16 cellular contexts compared by ENCODE assay signal in the genomic region with DNA sequence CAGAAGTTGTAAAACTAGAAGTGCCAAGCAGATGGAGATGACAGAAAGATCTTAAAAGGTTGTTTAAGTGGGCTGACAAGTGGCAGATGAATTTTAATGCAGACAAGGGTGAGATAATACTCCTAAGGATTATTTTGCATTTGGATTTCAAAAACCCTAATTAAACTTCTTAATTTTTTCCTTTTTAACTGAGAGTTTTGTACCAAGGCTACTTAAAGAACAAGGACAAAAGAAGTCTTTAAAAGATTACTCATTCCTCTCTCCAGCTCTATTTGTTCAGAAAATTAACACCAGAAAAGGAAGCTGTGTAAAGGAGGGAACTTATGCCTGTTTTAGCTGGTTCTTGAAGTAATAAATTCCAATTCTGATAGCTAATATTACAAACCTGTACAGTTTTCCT.
DNase-seq lines count a peak whose midpoint lies in the region; ATAC-seq, FAIRE-seq and TF ChIP-seq lines count a peak whose summit lies in the region.
"Had no signal": no experiment of that assay in that cellular context is flagged by ENCODE, and none has a peak within 500 bp of the region (broad histone marks: within the 10 kb centered on the region; RNA-seq: fewer than 3 reads in every experiment).

No MANE protein-coding gene starts in this region.

- H4K20me1 ChIP-seq in K562 (replicated peaks; ENCODE audit: control insufficient read depth, insufficient read depth, low read length) (no peaks in the 10 kb centered on the region), keratinocyte (ENCODE audit: control insufficient read depth, extremely low read depth, insufficient read depth, low read length) (no peaks in the 10 kb centered on the region)

- no peak for TF ChIP-seq EP300 in K562 (IDR thresholded peaks at IDR 0.05; ENCODE audit: low read length)

- TF ChIP-seq CTCF in K562 (IDR thresholded peaks at IDR 0.05 in 2 of 3, conservative IDR thresholded peaks at IDR 0.05 in 1 of 3; ENCODE audit: insufficient read depth in 2 of 3, low read depth in 1 of 3, low read length in 3 of 3) = no peak
- no peak for TF ChIP-seq CTCF in keratinocyte (optimal IDR thresholded peaks at IDR 0.05 in 1 of 3, IDR thresholded peaks at IDR 0.05 in 1 of 3, conservative IDR thresholded peaks at IDR 0.05 in 1 of 3; ENCODE audit: extremely low read depth in 1 of 3, insufficient read depth in 2 of 3, low read length in 3 of 3)

- TF ChIP-seq POLR2A in K562 (conservative IDR thresholded peaks at IDR 0.05) = no peak

- H3K4me2 ChIP-seq in K562 (ENCODE audit: insufficient read depth, low read length) = no peak overlapping the region
- no peak overlapping the region for H3K4me2 ChIP-seq in keratinocyte (ENCODE audit: control insufficient read depth, extremely low read depth, insufficient read depth, low read depth, low read length)

- in situ Hi-C loops in K562 (cut with MboI) = no loop called here

- H3K4me1 ChIP-seq in HUES48 (ENCODE audit: control insufficient read depth, insufficient read depth, low read length) (peaks cover 9% of the 10 kb centered on the region), K562 (replicated peaks in 1 of 2; ENCODE audit: control insufficient read depth in 2 of 2, insufficient read depth in 2 of 2, low read length in 2 of 2) (no peaks in the 10 kb centered on the region), keratinocyte (ENCODE audit: control insufficient read depth, extremely low read depth, insufficient read depth, low read length) (peaks cover 22% of the 10 kb centered on the region)

- H3K4me3 ChIP-seq in HUES48 (ENCODE audit: low read depth, low read length) (no peak overlapping the region), K562 (no peak overlapping the region), keratinocyte (ENCODE audit: control insufficient read depth in 2 of 3, extremely low read depth in 1 of 3, insufficient read depth in 2 of 3, low read depth in 1 of 3, low read length in 3 of 3) (no peak overlapping the region)
- H3K4me3 ChIP-seq: HAP-1 had no signal

- DNase-seq in K562 (ENCODE audit: extremely low read depth in 1 of 4, low spot score in 3 of 4) = no peak
- no peak for DNase-seq in keratinocyte (ENCODE audit: low read depth, low spot score)
- no peak for DNase-seq in DMS53 (lab: John Stamatoyannopoulos, UW)
- no peak for DNase-seq in RCC 7860 (ENCODE audit: low spot score)
- DNase-seq in NCI-H1048 (lab: John Stamatoyannopoulos, UW) = no peak
- DNase-seq in iPS-NIHi7 (ENCODE audit: extremely low spot score) = no peak
- DNase-seq: CD4-positive, alpha-beta memory T cell; DMS79 treated with DMSO at 0.1 percent for 48 hours; EL; GOT3 had no signal

- H3K27me3 ChIP-seq in HUES48 (ENCODE audit: control insufficient read depth, insufficient read depth, low read length) = no peaks in the 10 kb centered on the region
- no peaks in the 10 kb centered on the region for H3K27me3 ChIP-seq in K562 (ENCODE audit: control insufficient read depth in 2 of 2, insufficient read depth in 2 of 2, low read length in 2 of 2)
- H3K27me3 ChIP-seq in keratinocyte (ENCODE audit: control insufficient read depth, extremely low read depth, insufficient read depth, low read length) = no peaks in the 10 kb centered on the region

- H3K9me3 ChIP-seq in HUES48 (ENCODE audit: control insufficient read depth, insufficient read depth, low read length) (peaks cover 4% of the 10 kb centered on the region), K562 (replicated peaks; ENCODE audit: control insufficient read depth, insufficient read depth, low read depth, low read length) (no peaks in the 10 kb centered on the region), keratinocyte (ENCODE audit: control insufficient read depth, low read depth, low read length) (no peaks in the 10 kb centered on the region)
- H3K9me3 ChIP-seq: HAP-1 had no signal

- no peaks in the 10 kb centered on the region for H3K9me1 ChIP-seq in K562 (ENCODE audit: control insufficient read depth, insufficient read depth, low read length)
- H3K9me1 ChIP-seq in keratinocyte (ENCODE audit: control insufficient read depth, extremely low read depth, insufficient read depth, low read length) = no peaks in the 10 kb centered on the region

- H3K79me2 ChIP-seq in K562 (ENCODE audit: control insufficient read depth, insufficient read depth, low read length) = no peaks in the 10 kb centered on the region
- H3K79me2 ChIP-seq in keratinocyte (ENCODE audit: control insufficient read depth, insufficient read depth, low read length) = no peaks in the 10 kb centered on the region

- H2AFZ ChIP-seq in K562 (ENCODE audit: low read depth, low read length) (0 out of 2 replicates have a peak overlapping the region, but pooled peaks have one; percentile 10), keratinocyte (ENCODE audit: control insufficient read depth, low read length) (peak overlapping the region; percentile 56)

- CTCF ChIA-PET in K562 (lab: Yijun Ruan, JAX; ENCODE audit: low intra/inter-chr PET ratio) = no interaction called here

- H3K36me3 ChIP-seq in HUES48 (ENCODE audit: control insufficient read depth, insufficient read depth, low read length) (no peaks in the 10 kb centered on the region), K562 (ENCODE audit: control insufficient read depth, insufficient read depth, low read length) (no peaks in the 10 kb centered on the region), keratinocyte (ENCODE audit: control insufficient read depth in 2 of 2, extremely low read depth in 1 of 2, insufficient read depth in 2 of 2, low read length in 2 of 2) (no peaks in the 10 kb centered on the region)
- H3K36me3 ChIP-seq: HAP-1 had no signal

- H3K9ac ChIP-seq in HUES48 (ENCODE audit: low read depth, low read length) (no peak overlapping the region), K562 (ENCODE audit: insufficient read depth in 1 of 2, low read depth in 2 of 2, low read length in 2 of 2) (no peak overlapping the region), keratinocyte (ENCODE audit: control insufficient read depth, extremely low read depth, insufficient read depth, low read length) (no peak overlapping the region)

- POLR2A ChIA-PET in K562 (lab: Yijun Ruan, JAX) = no interaction called here

- no peak for FAIRE-seq in K562 (lab: Jason Lieb, UNC)
- peak; percentile 53 for FAIRE-seq in keratinocyte (lab: Jason Lieb, UNC)
- FAIRE-seq in RCC 7860 (lab: Jason Lieb, UNC) = no peak
- FAIRE-seq: A204.1, G401.6, GM12891 had no signal

- TF ChIP-seq RAD21 in K562 (CRISPR knock-in tag; conservative IDR thresholded peaks at IDR 0.05 in 1 of 2, IDR thresholded peaks at IDR 0.05 in 1 of 2) = no peak

- dilution Hi-C loops in keratinocyte (cut with MboI; ENCODE audit: extremely low pct_ligation_motif_present, low sequenced_read_pairs) = no loop called here

- no peak for ATAC-seq in K562

- no TSS peak for BruUV-seq in K562 (replicated peaks; lab: Mats Ljungman, UMichigan)

- intact Hi-C loops in K562 (cut with micrococcal nuclease) = no loop called here

- peak overlapping the region; percentile 5 for H3K27ac ChIP-seq in HUES48 (ENCODE audit: low read depth, low read length)
- H3K27ac ChIP-seq in K562 (ENCODE audit: extremely low read depth, low read depth, low read length) = no peak overlapping the region
- no peak overlapping the region for H3K27ac ChIP-seq in keratinocyte (ENCODE audit: control insufficient read depth, insufficient read depth, low read length)
- H3K27ac ChIP-seq: C4-2B had no signal

TF ChIP-seq in K562, 482 proteins besides CTCF, POLR2A, EP300 and RAD21 (continues in another document):
- TF ChIP-seq ELK1 (CRISPR knock-in tag; IDR thresholded peaks at IDR 0.05) (no peak), ZNF347 (CRISPR knock-in tag; IDR thresholded peaks at IDR 0.05; ENCODE audit: low read depth) (no peak), ZNF696 (CRISPR knock-in tag; conservative IDR thresholded peaks at IDR 0.05) (no peak), ZNF134 (CRISPR knock-in tag; conservative IDR thresholded peaks at IDR 0.05) (no peak), SMARCB1 (IDR thresholded peaks at IDR 0.05; ENCODE audit: insufficient read length, low read depth) (no peak), ATF4 (CRISPR knock-in tag; IDR thresholded peaks at IDR 0.05) (no peak), GABPB1 (CRISPR knock-in tag; IDR thresholded peaks at IDR 0.05) (no peak), RFX7 (CRISPR knock-in tag; IDR thresholded peaks at IDR 0.05) (no peak), ZNF644 (tag; IDR thresholded peaks at IDR 0.05; ENCODE audit: low read depth) (no peak), CBX8 (IDR thresholded peaks at IDR 0.05; ENCODE audit: borderline replicate concordance, extremely low read depth, low read depth, low read length, poor library complexity, severe bottlenecking) (no peak), TCFL5 (CRISPR knock-in tag; conservative IDR thresholded peaks at IDR 0.05) (no peak), ZNF436 (CRISPR knock-in tag; IDR thresholded peaks at IDR 0.05) (no peak), CBX5 (IDR thresholded peaks at IDR 0.05; ENCODE audit: borderline replicate concordance, low read depth) (no peak), MTA2 (IDR thresholded peaks at IDR 0.05; ENCODE audit: low read depth) (no peak)
